15 cellular contexts compared by ENCODE assay signal in genomic region chr3:61821823-61822251, GRCh38.
A peak's percentile ranks its signal among the peaks of the same experiment; 100 is the strongest.
DNase-seq lines count a peak whose midpoint lies in the region; ATAC-seq, FAIRE-seq and TF ChIP-seq lines count a peak whose summit lies in the region.
"Had no signal": no experiment of that assay in that cellular context is flagged by ENCODE, and none has a peak within 500 bp of the region (broad histone marks: within the 10 kb centered on the region; RNA-seq: fewer than 3 reads in every experiment).

No MANE protein-coding gene starts in this region.

- TF ChIP-seq CTCF in A673 (conservative IDR thresholded peaks at IDR 0.05; ENCODE audit: low read depth, low read length), result no peak

- H3K4me3 Mint-ChIP-seq in stimulated activated effector memory CD8-positive, alpha-beta T cell treated with anti-CD3 and anti-CD28 coated beads, Interleukin-12 subunit alpha, Interleukin-12 subunit beta, amount 100 ng/mL, for 72 hours, result no peak overlapping the region
- no peak overlapping the region for H3K4me3 Mint-ChIP-seq in activated naive CD4-positive, alpha-beta T cell treated with anti-CD3 and anti-CD28 coated beads, Interleukin-2, amount 10 ng/mL, durations not matched to agents 7 days and 5 days
- H3K4me3 Mint-ChIP-seq: nephron had no signal

- CTCF ChIA-PET in A673 (lab: Charles Lee), result no interaction called here
- CTCF ChIA-PET in activated naive CD4-positive, alpha-beta T cell treated with anti-CD3 and anti-CD28 coated beads, Interleukin-2, amount 10 ng/mL, durations not matched to agents 7 days and 5 days (lab: Charles Lee), result no interaction called here

- H3K4me3 ChIP-seq in A673 (ENCODE audit: low read depth, low read length, poor library complexity, severe bottlenecking), result no peak overlapping the region

- no peaks in the 10 kb centered on the region for H3K27me3 Mint-ChIP-seq in activated naive CD4-positive, alpha-beta T cell treated with anti-CD3 and anti-CD28 coated beads, Interleukin-2, amount 10 ng/mL, durations not matched to agents 7 days and 5 days

- no peaks in the 10 kb centered on the region for H3K27me3 ChIP-seq in A673 (replicated peaks; ENCODE audit: insufficient read depth, low read depth, low read length, poor library complexity)

- no peaks in the 10 kb centered on the region for H3K4me1 ChIP-seq in A673 (ENCODE audit: insufficient read depth, low read length, poor library complexity, severe bottlenecking)

- BruUV-seq in A673 (replicated peaks; lab: Mats Ljungman, UMichigan), result no TSS peak

- peak; percentile 35 for FAIRE-seq in endometrium (lab: Jason Lieb, UNC)

- no peaks in the 10 kb centered on the region for H3K36me3 ChIP-seq in A673 (ENCODE audit: insufficient read depth, low read length, poor library complexity, severe bottlenecking)

- intact Hi-C loops in A673 (cut with micrococcal nuclease; ENCODE audit: unreplicated experiment), result no loop called here

- no peak for ATAC-seq in stimulated activated effector memory CD8-positive, alpha-beta T cell treated with anti-CD3 and anti-CD28 coated beads, Interleukin-12 subunit alpha, Interleukin-12 subunit beta, amount 100 ng/mL, for 72 hours
- no peak for ATAC-seq in GM21619 (IDR thresholded peaks at IDR 0.05; ENCODE audit: unreplicated experiment)
- ATAC-seq: stimulated activated naive CD8-positive, alpha-beta T cell treated with anti-CD3 and anti-CD28 coated beads, Interleukin-15, Interleukin-2, amounts not matched to agents 100 U/mL and 50 U/mL, for 24 hours had no signal

- POLR2A ChIA-PET in A673 (lab: Charles Lee; ENCODE audit: low non-redundant PET), result no interaction called here

- peaks cover 10% of the 10 kb centered on the region for H3K9me3 Mint-ChIP-seq in stimulated activated effector memory CD8-positive, alpha-beta T cell treated with anti-CD3 and anti-CD28 coated beads, Interleukin-12 subunit alpha, Interleukin-12 subunit beta, amount 100 ng/mL, for 72 hours
- no peaks in the 10 kb centered on the region for H3K9me3 Mint-ChIP-seq in activated naive CD4-positive, alpha-beta T cell treated with anti-CD3 and anti-CD28 coated beads, Interleukin-2, amount 10 ng/mL, durations not matched to agents 7 days and 5 days
- H3K9me3 Mint-ChIP-seq: nephron had no signal

- no peaks in the 10 kb centered on the region for H3K4me1 Mint-ChIP-seq in stimulated activated effector memory CD8-positive, alpha-beta T cell treated with anti-CD3 and anti-CD28 coated beads, Interleukin-12 subunit alpha, Interleukin-12 subunit beta, amount 100 ng/mL, for 72 hours
- H3K4me1 Mint-ChIP-seq in activated naive CD4-positive, alpha-beta T cell treated with anti-CD3 and anti-CD28 coated beads, Interleukin-2, amount 10 ng/mL, durations not matched to agents 7 days and 5 days, result no peaks in the 10 kb centered on the region

- H3K27ac Mint-ChIP-seq in stimulated activated effector memory CD8-positive, alpha-beta T cell treated with anti-CD3 and anti-CD28 coated beads, Interleukin-12 subunit alpha, Interleukin-12 subunit beta, amount 100 ng/mL, for 72 hours, result no peak overlapping the region
- no peak overlapping the region for H3K27ac Mint-ChIP-seq in activated naive CD4-positive, alpha-beta T cell treated with anti-CD3 and anti-CD28 coated beads, Interleukin-2, amount 10 ng/mL, durations not matched to agents 7 days and 5 days

- no peaks in the 10 kb centered on the region for H3K9me3 ChIP-seq in A673 (ENCODE audit: low read depth, low read length, poor library complexity, severe bottlenecking)

- no peaks in the 10 kb centered on the region for H3K36me3 Mint-ChIP-seq in stimulated activated effector memory CD8-positive, alpha-beta T cell treated with anti-CD3 and anti-CD28 coated beads, Interleukin-12 subunit alpha, Interleukin-12 subunit beta, amount 100 ng/mL, for 72 hours
- H3K36me3 Mint-ChIP-seq in activated naive CD4-positive, alpha-beta T cell treated with anti-CD3 and anti-CD28 coated beads, Interleukin-2, amount 10 ng/mL, durations not matched to agents 7 days and 5 days, result no peaks in the 10 kb centered on the region

- peak; percentile 9 for DNase-seq in A673 (ENCODE audit: low spot score)
- peak; percentile 33 for DNase-seq in NCI-H69 (lab: John Stamatoyannopoulos, UW)
- DNase-seq in medulla oblongata (ENCODE audit: extremely low spot score), result peak; percentile 33
- DNase-seq in stimulated activated effector memory CD8-positive, alpha-beta T cell treated with anti-CD3 and anti-CD28 coated beads, Interleukin-12 subunit alpha, Interleukin-12 subunit beta, amount 100 ng/mL, for 72 hours (ENCODE audit: low spot score in 2 of 2), result no peak
- no peak for DNase-seq in stimulated activated CD4-positive, alpha-beta T cell treated with anti-CD3 and anti-CD28 coated beads, Interleukin-12 subunit alpha, Interleukin-12 subunit beta, amount 100 ng/mL, for 4 hours
- no peak for DNase-seq in activated naive CD4-positive, alpha-beta T cell treated with anti-CD3 and anti-CD28 coated beads, Interleukin-2, amount 10 ng/mL, durations not matched to agents 7 days and 5 days
- DNase-seq: activated CD4-positive, alpha-beta T cell treated with anti-CD3 and anti-CD28 coated beads, Interleukin-2, amount 50 U/mL, for 48 hours; activated naive CD4-positive, alpha-beta T cell treated with Interleukin-2 at 50 U/mL for 16 hours; DND-41; NCI-H1417; NK-92 treated with Interleukin-12 subunit alpha and Interleukin-12 subunit beta, amount 100 ng/mL, for 24 hours; stimulated activated naive CD8-positive, alpha-beta T cell treated with anti-CD3 and anti-CD28 coated beads, Interleukin-15, Interleukin-2, amounts not matched to agents 100 U/mL and 50 U/mL, for 24 hours had no signal

- no peak overlapping the region for H3K27ac ChIP-seq in A673 (ENCODE audit: low read depth, low read length, poor library complexity, severe bottlenecking)

Comparison
In these comparisons a context has a peak if more than half of its experiments do, and no peak if none do; other contexts are left out.
1. DNase-seq: peak in A673 (single experiment), NCI-H69 (single experiment) and medulla oblongata (single experiment); none in stimulated activated effector memory CD8-positive, alpha-beta T cell treated with anti-CD3 and anti-CD28 coated beads, Interleukin-12 subunit alpha, Interleukin-12 subunit beta, amount 100 ng/mL, for 72 hours (0 of 2), stimulated activated CD4-positive, alpha-beta T cell treated with anti-CD3 and anti-CD28 coated beads, Interleukin-12 subunit alpha, Interleukin-12 subunit beta, amount 100 ng/mL, for 4 hours (single experiment) and activated naive CD4-positive, alpha-beta T cell treated with anti-CD3 and anti-CD28 coated beads, Interleukin-2, amount 10 ng/mL, durations not matched to agents 7 days and 5 days (single experiment).